1 cellular context compared by ENCODE assay signal in the genomic region with DNA sequence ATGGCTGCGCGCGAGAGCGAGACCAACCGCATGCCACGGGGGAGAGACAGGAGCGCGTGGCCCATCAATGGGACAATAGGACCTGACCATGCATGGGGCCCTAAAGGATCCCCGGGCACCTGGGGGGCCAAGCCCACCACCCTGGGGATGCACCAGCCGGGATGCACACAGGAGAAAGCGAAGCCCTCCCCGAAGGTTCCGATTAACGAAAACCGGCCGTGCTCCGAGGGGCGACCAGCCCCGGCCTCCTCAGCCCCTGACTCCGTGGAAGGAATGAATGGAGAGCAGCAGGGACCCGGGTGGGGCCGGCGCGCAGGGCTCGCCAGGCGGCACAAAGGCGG.
TF ChIP-seq lines count a peak whose summit lies in the region.

No MANE protein-coding gene starts in this region.

TF ChIP-seq in HepG2, 621 proteins besides CTCF, POLR2A, EP300 and RAD21 (continued from another document):
- TF ChIP-seq, protein P1, sequence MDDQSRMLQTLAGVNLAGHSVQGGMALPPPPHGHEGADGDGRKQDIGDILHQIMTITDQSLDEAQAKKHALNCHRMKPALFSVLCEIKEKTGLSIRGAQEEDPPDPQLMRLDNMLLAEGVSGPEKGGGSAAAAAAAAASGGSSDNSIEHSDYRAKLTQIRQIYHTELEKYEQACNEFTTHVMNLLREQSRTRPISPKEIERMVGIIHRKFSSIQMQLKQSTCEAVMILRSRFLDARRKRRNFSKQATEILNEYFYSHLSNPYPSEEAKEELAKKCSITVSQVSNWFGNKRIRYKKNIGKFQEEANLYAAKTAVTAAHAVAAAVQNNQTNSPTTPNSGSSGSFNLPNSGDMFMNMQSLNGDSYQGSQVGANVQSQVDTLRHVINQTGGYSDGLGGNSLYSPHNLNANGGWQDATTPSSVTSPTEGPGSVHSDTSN (CRISPR knock-in tag; IDR thresholded peaks at IDR 0.05; ENCODE audit: borderline replicate concordance) = no peak
- TF ChIP-seq TOE1 (CRISPR knock-in tag; IDR thresholded peaks at IDR 0.05) (no peak), KDM5B (CRISPR knock-in tag; IDR thresholded peaks at IDR 0.05; ENCODE audit: borderline replicate concordance) (0 out of 2 replicates have a peak, but pooled peaks have one; percentile 11), CENPT (CRISPR knock-in tag; IDR thresholded peaks at IDR 0.05; ENCODE audit: low read depth) (no peak), ZNF383 (CRISPR knock-in tag; IDR thresholded peaks at IDR 0.05; ENCODE audit: borderline replicate concordance) (no peak), ARNTL (CRISPR knock-in tag; IDR thresholded peaks at IDR 0.05) (no peak; the same call in 1 of the 2 replicates), ZSCAN5A (CRISPR knock-in tag; IDR thresholded peaks at IDR 0.05; ENCODE audit: borderline replicate concordance) (no peak), ZSCAN29 (CRISPR knock-in tag; conservative IDR thresholded peaks at IDR 0.05) (no peak)
- TF ChIP-seq, protein P2, sequence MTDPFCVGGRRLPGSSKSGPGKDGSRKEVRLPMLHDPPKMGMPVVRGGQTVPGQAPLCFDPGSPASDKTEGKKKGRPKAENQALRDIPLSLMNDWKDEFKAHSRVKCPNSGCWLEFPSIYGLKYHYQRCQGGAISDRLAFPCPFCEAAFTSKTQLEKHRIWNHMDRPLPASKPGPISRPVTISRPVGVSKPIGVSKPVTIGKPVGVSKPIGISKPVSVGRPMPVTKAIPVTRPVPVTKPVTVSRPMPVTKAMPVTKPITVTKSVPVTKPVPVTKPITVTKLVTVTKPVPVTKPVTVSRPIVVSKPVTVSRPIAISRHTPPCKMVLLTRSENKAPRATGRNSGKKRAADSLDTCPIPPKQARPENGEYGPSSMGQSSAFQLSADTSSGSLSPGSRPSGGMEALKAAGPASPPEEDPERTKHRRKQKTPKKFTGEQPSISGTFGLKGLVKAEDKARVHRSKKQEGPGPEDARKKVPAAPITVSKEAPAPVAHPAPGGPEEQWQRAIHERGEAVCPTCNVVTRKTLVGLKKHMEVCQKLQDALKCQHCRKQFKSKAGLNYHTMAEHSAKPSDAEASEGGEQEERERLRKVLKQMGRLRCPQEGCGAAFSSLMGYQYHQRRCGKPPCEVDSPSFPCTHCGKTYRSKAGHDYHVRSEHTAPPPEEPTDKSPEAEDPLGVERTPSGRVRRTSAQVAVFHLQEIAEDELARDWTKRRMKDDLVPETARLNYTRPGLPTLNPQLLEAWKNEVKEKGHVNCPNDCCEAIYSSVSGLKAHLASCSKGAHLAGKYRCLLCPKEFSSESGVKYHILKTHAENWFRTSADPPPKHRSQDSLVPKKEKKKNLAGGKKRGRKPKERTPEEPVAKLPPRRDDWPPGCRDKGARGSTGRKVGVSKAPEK (CRISPR knock-in tag; IDR thresholded peaks at IDR 0.05; ENCODE audit: borderline replicate concordance) = no peak
- TF ChIP-seq, protein P3, sequence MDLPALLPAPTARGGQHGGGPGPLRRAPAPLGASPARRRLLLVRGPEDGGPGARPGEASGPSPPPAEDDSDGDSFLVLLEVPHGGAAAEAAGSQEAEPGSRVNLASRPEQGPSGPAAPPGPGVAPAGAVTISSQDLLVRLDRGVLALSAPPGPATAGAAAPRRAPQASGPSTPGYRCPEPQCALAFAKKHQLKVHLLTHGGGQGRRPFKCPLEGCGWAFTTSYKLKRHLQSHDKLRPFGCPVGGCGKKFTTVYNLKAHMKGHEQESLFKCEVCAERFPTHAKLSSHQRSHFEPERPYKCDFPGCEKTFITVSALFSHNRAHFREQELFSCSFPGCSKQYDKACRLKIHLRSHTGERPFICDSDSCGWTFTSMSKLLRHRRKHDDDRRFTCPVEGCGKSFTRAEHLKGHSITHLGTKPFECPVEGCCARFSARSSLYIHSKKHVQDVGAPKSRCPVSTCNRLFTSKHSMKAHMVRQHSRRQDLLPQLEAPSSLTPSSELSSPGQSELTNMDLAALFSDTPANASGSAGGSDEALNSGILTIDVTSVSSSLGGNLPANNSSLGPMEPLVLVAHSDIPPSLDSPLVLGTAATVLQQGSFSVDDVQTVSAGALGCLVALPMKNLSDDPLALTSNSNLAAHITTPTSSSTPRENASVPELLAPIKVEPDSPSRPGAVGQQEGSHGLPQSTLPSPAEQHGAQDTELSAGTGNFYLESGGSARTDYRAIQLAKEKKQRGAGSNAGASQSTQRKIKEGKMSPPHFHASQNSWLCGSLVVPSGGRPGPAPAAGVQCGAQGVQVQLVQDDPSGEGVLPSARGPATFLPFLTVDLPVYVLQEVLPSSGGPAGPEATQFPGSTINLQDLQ (CRISPR knock-in tag; IDR thresholded peaks at IDR 0.05) = no peak
